1 cellular context compared by ENCODE assay signal in the genomic region with DNA sequence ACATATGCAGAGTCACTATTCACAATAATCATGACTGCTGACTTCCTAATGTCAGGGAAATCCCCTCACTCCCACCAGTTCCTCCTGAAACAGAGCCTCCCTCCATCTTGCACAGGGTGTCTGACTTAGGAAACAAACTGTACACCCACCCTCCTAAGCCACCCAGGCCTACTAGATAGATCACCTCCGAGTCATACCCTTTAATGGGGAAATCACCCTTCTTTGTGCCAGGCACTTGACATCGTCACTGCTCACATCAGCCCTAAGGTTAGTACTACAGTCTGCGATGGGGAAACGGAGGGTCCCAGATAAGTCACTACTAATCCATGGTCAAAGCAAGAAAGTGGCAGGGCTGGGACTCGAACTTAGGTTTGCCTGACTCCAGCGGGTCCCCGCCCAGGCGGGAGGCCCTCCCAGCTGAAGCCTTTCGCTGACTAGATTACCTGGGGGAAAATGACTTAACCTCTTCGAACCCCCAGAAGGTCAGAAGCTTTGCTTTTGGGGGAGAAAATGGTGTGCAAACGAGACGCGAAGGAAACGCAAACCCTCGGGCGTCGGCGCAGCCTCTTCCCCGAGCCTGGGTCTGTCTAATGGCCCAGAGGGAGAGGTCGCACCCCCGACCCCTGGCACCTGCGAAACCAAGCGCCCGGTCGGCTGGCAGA.
A peak's percentile ranks its signal among the peaks of the same experiment; 100 is the strongest.
TF ChIP-seq lines count a peak whose summit lies in the region.

No MANE protein-coding gene starts in this region.

TF ChIP-seq in GM12878, 131 proteins besides CTCF, POLR2A, EP300 and RAD21 (continued from another document and continues in another):
- TF ChIP-seq, protein P1, sequence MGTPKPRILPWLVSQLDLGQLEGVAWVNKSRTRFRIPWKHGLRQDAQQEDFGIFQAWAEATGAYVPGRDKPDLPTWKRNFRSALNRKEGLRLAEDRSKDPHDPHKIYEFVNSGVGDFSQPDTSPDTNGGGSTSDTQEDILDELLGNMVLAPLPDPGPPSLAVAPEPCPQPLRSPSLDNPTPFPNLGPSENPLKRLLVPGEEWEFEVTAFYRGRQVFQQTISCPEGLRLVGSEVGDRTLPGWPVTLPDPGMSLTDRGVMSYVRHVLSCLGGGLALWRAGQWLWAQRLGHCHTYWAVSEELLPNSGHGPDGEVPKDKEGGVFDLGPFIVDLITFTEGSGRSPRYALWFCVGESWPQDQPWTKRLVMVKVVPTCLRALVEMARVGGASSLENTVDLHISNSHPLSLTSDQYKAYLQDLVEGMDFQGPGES (IDR thresholded peaks at IDR 0.05) = no peak
- TF ChIP-seq RELB (IDR thresholded peaks at IDR 0.05; ENCODE audit: low read depth) (peak; percentile 18; the same call in 1 of the 2 replicates), NFYA (IDR thresholded peaks at IDR 0.05; ENCODE audit: borderline replicate concordance, low read depth, low read length) (no peak), BCL3 (IDR thresholded peaks at IDR 0.05; ENCODE audit: borderline replicate concordance, insufficient read depth, low read depth, low read length, poor library complexity, severe bottlenecking) (peak; percentile 65), MEF2B (IDR thresholded peaks at IDR 0.05; ENCODE audit: partially characterized antibody, poor library complexity, severe bottlenecking) (peak; percentile 4), REST (IDR thresholded peaks at IDR 0.05; ENCODE audit: low read depth, low read length) (0 out of 2 replicates have a peak, but pooled peaks have one; percentile 10), RBBP5 (conservative IDR thresholded peaks at IDR 0.05) (no peak), ZNF217 (IDR thresholded peaks at IDR 0.05) (no peak), SPI1 (IDR thresholded peaks at IDR 0.05; ENCODE audit: borderline replicate concordance, insufficient read depth, low read depth, low read length) (peak; percentile 78; the same call in 1 of the 2 replicates), SMAD1 (IDR thresholded peaks at IDR 0.05; ENCODE audit: low read depth, partially characterized antibody) (no peak), ASH2L (IDR thresholded peaks at IDR 0.05; ENCODE audit: borderline replicate concordance, low read depth) (no peak), SRF (IDR thresholded peaks at IDR 0.05; ENCODE audit: low read depth in 2 of 2, low read length in 2 of 2) (no peak), CBX3 (IDR thresholded peaks at IDR 0.05; ENCODE audit: borderline replicate concordance, low read depth) (no peak), CBX5 (IDR thresholded peaks at IDR 0.05; ENCODE audit: low read depth) (no peak), POU2F2 (IDR thresholded peaks at IDR 0.05; ENCODE audit: borderline replicate concordance, low read depth, low read length) (peak; percentile 68; the same call in 1 of the 3 replicates), SUZ12 (IDR thresholded peaks at IDR 0.05; ENCODE audit: unreplicated experiment) (no peak), ZBTB4 (CRISPR knock-in tag; IDR thresholded peaks at IDR 0.05) (no peak), CHD4 (IDR thresholded peaks at IDR 0.05) (no peak), TARDBP (IDR thresholded peaks at IDR 0.05; ENCODE audit: borderline replicate concordance) (no peak), BHLHE40 (IDR thresholded peaks at IDR 0.05; ENCODE audit: borderline replicate concordance in 1 of 2, low read depth in 2 of 2, low read length in 1 of 2) (peak in 1 of 2 experiments; percentile 54; a peak in 1 of 4 replicates), HSF1 (IDR thresholded peaks at IDR 0.05; ENCODE audit: low read depth, low read length) (no peak), USF1 (IDR thresholded peaks at IDR 0.05; ENCODE audit: borderline replicate concordance, extremely low read length, insufficient read depth, low read depth, low read length) (no peak), MYC (IDR thresholded peaks at IDR 0.05; ENCODE audit: insufficient read depth, insufficient read length, insufficient replicate concordance, low read length, severe bottlenecking) (no peak), SMC3 (IDR thresholded peaks at IDR 0.05; ENCODE audit: borderline replicate concordance, low read length) (no peak; the same call in 1 of the 2 replicates), PML (IDR thresholded peaks at IDR 0.05; ENCODE audit: low read length) (peak; percentile 60; the same call in 1 of the 2 replicates), SMARCA5 (IDR thresholded peaks at IDR 0.05) (no peak), CHD2 (IDR thresholded peaks at IDR 0.05; ENCODE audit: borderline replicate concordance, low read depth, low read length) (no peak), YBX1 (IDR thresholded peaks at IDR 0.05) (no peak)
- TF ChIP-seq, protein P2, sequence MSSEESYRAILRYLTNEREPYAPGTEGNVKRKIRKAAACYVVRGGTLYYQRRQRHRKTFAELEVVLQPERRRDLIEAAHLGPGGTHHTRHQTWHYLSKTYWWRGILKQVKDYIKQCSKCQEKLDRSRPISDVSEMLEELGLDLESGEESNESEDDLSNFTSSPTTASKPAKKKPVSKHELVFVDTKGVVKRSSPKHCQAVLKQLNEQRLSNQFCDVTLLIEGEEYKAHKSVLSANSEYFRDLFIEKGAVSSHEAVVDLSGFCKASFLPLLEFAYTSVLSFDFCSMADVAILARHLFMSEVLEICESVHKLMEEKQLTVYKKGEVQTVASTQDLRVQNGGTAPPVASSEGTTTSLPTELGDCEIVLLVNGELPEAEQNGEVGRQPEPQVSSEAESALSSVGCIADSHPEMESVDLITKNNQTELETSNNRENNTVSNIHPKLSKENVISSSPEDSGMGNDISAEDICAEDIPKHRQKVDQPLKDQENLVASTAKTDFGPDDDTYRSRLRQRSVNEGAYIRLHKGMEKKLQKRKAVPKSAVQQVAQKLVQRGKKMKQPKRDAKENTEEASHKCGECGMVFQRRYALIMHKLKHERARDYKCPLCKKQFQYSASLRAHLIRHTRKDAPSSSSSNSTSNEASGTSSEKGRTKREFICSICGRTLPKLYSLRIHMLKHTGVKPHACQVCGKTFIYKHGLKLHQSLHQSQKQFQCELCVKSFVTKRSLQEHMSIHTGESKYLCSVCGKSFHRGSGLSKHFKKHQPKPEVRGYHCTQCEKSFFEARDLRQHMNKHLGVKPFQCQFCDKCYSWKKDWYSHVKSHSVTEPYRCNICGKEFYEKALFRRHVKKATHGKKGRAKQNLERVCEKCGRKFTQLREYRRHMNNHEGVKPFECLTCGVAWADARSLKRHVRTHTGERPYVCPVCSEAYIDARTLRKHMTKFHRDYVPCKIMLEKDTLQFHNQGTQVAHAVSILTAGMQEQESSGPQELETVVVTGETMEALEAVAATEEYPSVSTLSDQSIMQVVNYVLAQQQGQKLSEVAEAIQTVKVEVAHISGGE (CRISPR knock-in tag; IDR thresholded peaks at IDR 0.05) = no peak
- TF ChIP-seq, protein P3, sequence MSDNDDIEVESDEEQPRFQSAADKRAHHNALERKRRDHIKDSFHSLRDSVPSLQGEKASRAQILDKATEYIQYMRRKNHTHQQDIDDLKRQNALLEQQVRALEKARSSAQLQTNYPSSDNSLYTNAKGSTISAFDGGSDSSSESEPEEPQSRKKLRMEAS (IDR thresholded peaks at IDR 0.05; ENCODE audit: low read depth, low read length) = 0 out of 2 replicates have a peak, but pooled peaks have one; percentile 6
